ENCODE assay signal across 8 cellular contexts in genomic region chr1:2587071-2587859, GRCh38. TPM values are rescaled to one million over a fixed set of nuclear protein-coding genes. Genes with fewer than 3 reads are reported as not detected.
DNase-seq lines count a peak whose midpoint lies in the region; ATAC-seq and TF ChIP-seq lines count a peak whose summit lies in the region.

No MANE protein-coding gene starts in this region.

- no peaks in the 10 kb centered on the region for H3K27me3 Mint-ChIP-seq in natural killer cell (ENCODE audit: low read depth in 2 of 2)

- DNase-seq in AG20443 (ENCODE audit: low spot score) (peak; percentile 66), SK-N-MC (ENCODE audit: low read depth, low spot score) (no peak), natural killer cell (peak; percentile 38), AML-193 (lab: John Stamatoyannopoulos, UW) (no peak), SHP77 treated with DMSO at 0.1 percent for 48 hours (lab: John Stamatoyannopoulos, UW) (no peak), HK-2 (ENCODE audit: unreplicated experiment) (no peak)
- DNase-seq in effector memory CD4-positive, alpha-beta T cell: no peak

- intact Hi-C loops in natural killer cell (cut with micrococcal nuclease): loop anchor here (5.0 kb wide), 1 partner anchor 60 kb away; the partner anchor contains the start of gene PANK4

- peaks cover 6 to 26% of the 10 kb centered on the region in 2 donors for H3K4me1 Mint-ChIP-seq in natural killer cell

- no peaks in the 10 kb centered on the region for H3K9me3 ChIP-seq in SK-N-MC (ENCODE audit: low read depth, low read length)
- no peaks in the 10 kb centered on the region for H3K9me3 ChIP-seq in effector memory CD4-positive, alpha-beta T cell (ENCODE audit: control insufficient read depth, low read length)

- H3K27me3 ChIP-seq in effector memory CD4-positive, alpha-beta T cell (replicated peaks; ENCODE audit: control insufficient read depth, insufficient read depth, low read length, poor library complexity, severe bottlenecking): no peaks in the 10 kb centered on the region

- ATAC-seq in GM21390 (IDR thresholded peaks at IDR 0.05; ENCODE audit: unreplicated experiment) (peak; percentile 11), natural killer cell (no peak)

- H3K36me3 Mint-ChIP-seq in natural killer cell: no peaks in the 10 kb centered on the region

- no peaks in the 10 kb centered on the region for H3K9me3 Mint-ChIP-seq in natural killer cell

- peak overlapping the region; percentile 73 for H3K9ac ChIP-seq in SK-N-MC (ENCODE audit: insufficient read length)

- H3K4me3 Mint-ChIP-seq in natural killer cell: peak overlapping the region; percentile 72

- no peak overlapping the region for H3K27ac ChIP-seq in SK-N-MC
- peak overlapping the region; percentile 95 for H3K27ac ChIP-seq in effector memory CD4-positive, alpha-beta T cell (ENCODE audit: insufficient read depth, low read length, poor library complexity, severe bottlenecking)

- peaks cover 40% of the 10 kb centered on the region for H3K4me1 ChIP-seq in effector memory CD4-positive, alpha-beta T cell (ENCODE audit: control insufficient read depth, insufficient read depth, low read length, poor library complexity, severe bottlenecking)

- H3K36me3 ChIP-seq in SK-N-MC (ENCODE audit: insufficient read depth, low read length): no peaks in the 10 kb centered on the region
- H3K36me3 ChIP-seq in effector memory CD4-positive, alpha-beta T cell (ENCODE audit: control insufficient read depth, insufficient read depth, low read length): no peaks in the 10 kb centered on the region

- peak overlapping the region; percentile 96 for H3K4me3 ChIP-seq in SK-N-MC
- peak overlapping the region; percentile 72 for H3K4me3 ChIP-seq in effector memory CD4-positive, alpha-beta T cell (ENCODE audit: insufficient read depth, low read depth, low read length, poor library complexity, severe bottlenecking)

- H3K27ac Mint-ChIP-seq in natural killer cell: peak overlapping the region in 1 of 2 donors; percentile 95

- TF ChIP-seq CTCF in natural killer cell (IDR thresholded peaks at IDR 0.05): no peak

RNA-seq across cellular contexts. Expression of gene PRXL2B, which starts 0.7 kb away (rescaled TPM):
- total RNA-seq in natural killer cell: 10 to 100 TPM; 11.3 to 15.1 (median 11.6) TPM

RNA-seq across cellular contexts. Expression of gene TNFRSF14, which starts 31.1 kb away (rescaled TPM):
- total RNA-seq in natural killer cell: 100 to 1,000 TPM; 228 to 266 (median 262) TPM

RNA-seq across cellular contexts. Expression of gene MMEL1, which starts 45.6 kb away (rescaled TPM):
- total RNA-seq in natural killer cell: 1 to 10 TPM in 2 of 3 donors, not detected in 1; 1.3 to 2.0 TPM

RNA-seq across cellular contexts. Expression of gene HES5, which starts 57.2 kb away (rescaled TPM):
- total RNA-seq in natural killer cell: not detected

Comparison
In these comparisons a context has a peak if more than half of its experiments do, and no peak if none do; other contexts are left out.
1. DNase-seq: peak in AG20443 (single experiment) and natural killer cell (single experiment); none in SK-N-MC (single experiment), effector memory CD4-positive, alpha-beta T cell (0 of 3), AML-193 (0 of 2), SHP77 treated with DMSO at 0.1 percent for 48 hours (single experiment) and HK-2 (single experiment).